Comparison of ENCODE assay signal across 8 cellular contexts in the genomic region with DNA sequence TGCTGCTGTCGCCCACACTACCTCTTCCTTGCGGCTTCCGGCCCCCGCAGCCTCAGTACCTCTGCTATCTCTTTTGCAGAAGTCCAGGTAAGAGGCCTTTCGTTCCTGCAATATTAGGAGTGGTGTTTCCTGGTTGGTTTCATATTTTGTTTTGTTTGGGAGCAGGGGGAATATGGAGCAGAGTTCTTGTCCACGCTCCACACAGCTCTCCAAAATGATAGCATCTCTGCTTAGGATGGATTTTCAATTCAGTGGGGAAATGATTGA. TPM values are rescaled to one million over a fixed set of nuclear protein-coding genes. Genes with fewer than 3 reads are reported as not detected.
A peak's percentile ranks its signal among the peaks of the same experiment; 100 is the strongest.
DNase-seq lines count a peak whose midpoint lies in the region; ATAC-seq and TF ChIP-seq lines count a peak whose summit lies in the region.

No MANE protein-coding gene starts in this region.

- H3K4me3 Mint-ChIP-seq in CD8-positive, alpha-beta T cell = peak overlapping the region; percentile 94
- H3K4me3 Mint-ChIP-seq in naive thymus-derived CD4-positive, alpha-beta T cell = peak overlapping the region; percentile 86 to 97 (median 90)

- CTCF ChIA-PET in CD8-positive, alpha-beta T cell (lab: Charles Lee) = interaction anchor here (0.7 to 1.5 kb wide), 4 partner anchors 56 to 197 kb away, joined by 4 to 5 read pairs (median 4); no protein-coding TSS in a partner anchor
- CTCF ChIA-PET in naive thymus-derived CD4-positive, alpha-beta T cell (lab: Charles Lee) = interaction anchor here (0.7 to 2.7 kb wide), 3 partner anchors 15 to 197 kb away, joined by 3 to 7 read pairs (median 3); no protein-coding TSS in a partner anchor

- TF ChIP-seq CTCF in CD8-positive, alpha-beta T cell (IDR thresholded peaks at IDR 0.05) = no peak
- TF ChIP-seq CTCF in cardiac fibroblast (IDR thresholded peaks at IDR 0.05; ENCODE audit: low read depth, low read length) = no peak

- H3K36me3 Mint-ChIP-seq in CD8-positive, alpha-beta T cell = peaks cover 49% of the 10 kb centered on the region
- H3K36me3 Mint-ChIP-seq in naive thymus-derived CD4-positive, alpha-beta T cell = peaks cover 20 to 51% (median 43%) of the 10 kb centered on the region in 5 donors

- no peak for DNase-seq in CD8-positive, alpha-beta T cell
- DNase-seq in cardiac fibroblast (ENCODE audit: low read depth in 2 of 2) (no peak), Ammon's horn (ENCODE audit: low spot score) (no peak), SKM-1 (lab: John Stamatoyannopoulos, UW; ENCODE audit: unreplicated experiment) (no peak)
- DNase-seq in naive thymus-derived CD4-positive, alpha-beta T cell = no peak
- no peak for DNase-seq in activated effector memory CD4-positive, alpha-beta T cell treated with Interleukin-2 at 50 U/mL for 16 hours

- peaks cover 34% of the 10 kb centered on the region for H3K4me1 Mint-ChIP-seq in CD8-positive, alpha-beta T cell (ENCODE audit: low read depth)
- H3K4me1 Mint-ChIP-seq in naive thymus-derived CD4-positive, alpha-beta T cell = peaks cover 22 to 43% (median 39%) of the 10 kb centered on the region in 7 donors

- no peaks in the 10 kb centered on the region for H3K27me3 ChIP-seq in CD8-positive, alpha-beta T cell (ENCODE audit: insufficient read depth, low read length)
- H3K27me3 ChIP-seq in naive thymus-derived CD4-positive, alpha-beta T cell (ENCODE audit: control insufficient read depth in 2 of 2, insufficient read depth in 2 of 2, low read length in 2 of 2) = no peaks in the 10 kb centered on the region

- H3K36me3 ChIP-seq in CD8-positive, alpha-beta T cell (ENCODE audit: insufficient read depth, low read length) = peaks cover 26% of the 10 kb centered on the region
- H3K36me3 ChIP-seq in naive thymus-derived CD4-positive, alpha-beta T cell (ENCODE audit: control insufficient read depth in 2 of 3, insufficient read depth in 3 of 3, low read length in 3 of 3) = peaks cover 20 to 48% (median 25%) of the 10 kb centered on the region in 3 experiments

- peaks cover 22% of the 10 kb centered on the region for H3K4me1 ChIP-seq in CD8-positive, alpha-beta T cell (ENCODE audit: insufficient read depth, low read length)
- peaks cover 18 to 24% of the 10 kb centered on the region in 2 donors for H3K4me1 ChIP-seq in naive thymus-derived CD4-positive, alpha-beta T cell (ENCODE audit: control insufficient read depth in 2 of 2, insufficient read depth in 2 of 2, low read length in 2 of 2)

- ATAC-seq in CD8-positive, alpha-beta T cell = no peak
- ATAC-seq in HG03175 (IDR thresholded peaks at IDR 0.05; ENCODE audit: unreplicated experiment) (peak; percentile 15), GM19463 (IDR thresholded peaks at IDR 0.05; ENCODE audit: unreplicated experiment) (no peak)
- no peak for ATAC-seq in naive thymus-derived CD4-positive, alpha-beta T cell

- POLR2A ChIA-PET in CD8-positive, alpha-beta T cell (lab: Charles Lee) = interaction anchor here (0.6 to 3.2 kb wide), 10 partner anchors 9 to 327 kb away, joined by 3 to 18 read pairs (median 4); partner anchors contain the start of genes ABHD4, ACIN1 and C14orf119
- POLR2A ChIA-PET in naive thymus-derived CD4-positive, alpha-beta T cell (lab: Charles Lee) = interaction anchor here (0.6 to 2.4 kb wide), 12 partner anchors 11 to 1256 kb away, joined by 3 to 13 read pairs (median 6); partner anchors contain the start of genes ACIN1, C14orf119, DAD1 and LRP10

- intact Hi-C loops in CD8-positive, alpha-beta T cell (cut with DNase I, micrococcal nuclease) = loop anchor here (2.0 to 10.0 kb wide), 12 partner anchors 55 to 1255 kb away; partner anchors contain the start of genes PSMB5 (in 2 of the 2), ACIN1 (in 1 of the 2), C14orf119 (in 1 of the 2) and LRP10 (in 1 of the 2)
- intact Hi-C loops in naive thymus-derived CD4-positive, alpha-beta T cell (cut with micrococcal nuclease) = loop anchor here (2.0 to 5.0 kb wide), 8 partner anchors 30 to 1310 kb away; partner anchors contain the start of genes ACIN1 (in 1 of the 2), C14orf119 (in 1 of the 2), CHD8 (in 1 of the 2) and DAD1 (in 1 of the 2)

- H3K27me3 Mint-ChIP-seq in CD8-positive, alpha-beta T cell (ENCODE audit: low read depth) = no peaks in the 10 kb centered on the region
- H3K27me3 Mint-ChIP-seq in naive thymus-derived CD4-positive, alpha-beta T cell = no peaks in the 10 kb centered on the region

- peak overlapping the region; percentile 84 for H3K27ac ChIP-seq in CD8-positive, alpha-beta T cell (ENCODE audit: low read depth, low read length)
- peak overlapping the region; percentile 86 for H3K27ac ChIP-seq in naive thymus-derived CD4-positive, alpha-beta T cell (ENCODE audit: low read depth, low read length)

- H3K9me3 Mint-ChIP-seq in CD8-positive, alpha-beta T cell = peaks cover 3% of the 10 kb centered on the region
- H3K9me3 Mint-ChIP-seq in naive thymus-derived CD4-positive, alpha-beta T cell = peaks cover 0 to 8% (median 2%) of the 10 kb centered on the region in 11 donors

- peak overlapping the region; percentile 93 for H3K4me3 ChIP-seq in CD8-positive, alpha-beta T cell (ENCODE audit: low read depth, low read length)
- H3K4me3 ChIP-seq in cardiac fibroblast (replicated peaks in 1 of 2; ENCODE audit: low read depth in 2 of 2, low read length in 2 of 2) = peak overlapping the region; percentile 92 to 98
- peak overlapping the region; percentile 93 for H3K4me3 ChIP-seq in naive thymus-derived CD4-positive, alpha-beta T cell (ENCODE audit: low read length)

- H3K27ac Mint-ChIP-seq in CD8-positive, alpha-beta T cell = peak overlapping the region; percentile 96
- H3K27ac Mint-ChIP-seq in naive thymus-derived CD4-positive, alpha-beta T cell = peak overlapping the region; percentile 88 to 99 (median 97)

- no peaks in the 10 kb centered on the region for H3K9me3 ChIP-seq in CD8-positive, alpha-beta T cell (ENCODE audit: low read length)
- H3K9me3 ChIP-seq in naive thymus-derived CD4-positive, alpha-beta T cell (ENCODE audit: control insufficient read depth in 2 of 3, low read length in 3 of 3) = no peaks in the 10 kb centered on the region

RNA-seq across cellular contexts. Expression of gene OXA1L, which starts 0.8 kb away (rescaled TPM):
- total RNA-seq in CD8-positive, alpha-beta T cell = 100 to 1,000 TPM; 186 to 192 TPM
- total RNA-seq in naive thymus-derived CD4-positive, alpha-beta T cell = 100 to 1,000 TPM; 112 to 177 (median 144) TPM
- polyA plus RNA-seq in naive thymus-derived CD4-positive, alpha-beta T cell = 10 to 100 TPM; 62.8 to 76.6 TPM

RNA-seq across cellular contexts. Expression of gene SLC7A7, which starts 48.0 kb away (rescaled TPM):
- under 1 TPM; 0.33 TPM for total RNA-seq in CD8-positive, alpha-beta T cell
- total RNA-seq in naive thymus-derived CD4-positive, alpha-beta T cell = 10 to 100 TPM in 1 of 5 experiments, 1 to 10 TPM in 4; 1.1 to 71.1 (median 2.7) TPM
- polyA plus RNA-seq in naive thymus-derived CD4-positive, alpha-beta T cell = 1 to 10 TPM; 1.1 to 1.4 TPM
